ENCODE assay signal across 8 cellular contexts in the genomic region with DNA sequence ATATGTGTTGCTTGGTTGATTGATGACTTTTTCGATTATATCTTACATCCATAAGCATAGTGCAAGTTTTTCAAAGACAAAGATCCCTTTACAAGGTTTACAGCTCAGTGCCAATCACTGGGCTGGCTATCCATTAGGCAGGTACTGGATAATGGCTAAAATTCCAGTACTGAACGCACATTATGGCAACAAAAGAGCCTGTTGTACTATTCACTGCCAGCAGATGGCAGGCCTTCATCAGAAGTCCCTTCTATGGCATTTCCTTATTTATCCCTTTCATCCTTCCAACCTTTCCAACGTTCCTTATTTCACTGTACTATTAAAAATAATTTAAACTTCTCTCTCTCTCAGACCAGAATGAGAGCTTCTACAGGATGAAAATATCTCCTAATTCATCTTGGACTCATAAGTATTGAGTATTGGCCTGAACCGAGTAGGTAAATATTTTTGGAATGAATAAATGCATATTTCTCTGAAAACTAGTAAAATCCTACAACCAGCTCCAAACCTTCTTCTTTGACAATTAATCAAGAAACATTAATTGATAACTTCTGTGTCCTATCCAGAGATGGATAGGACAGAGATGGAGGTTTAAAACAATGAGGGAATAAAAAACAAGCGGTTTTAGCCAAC. TPM values are rescaled to one million over a fixed set of nuclear protein-coding genes. Genes with fewer than 3 reads are reported as not detected.
A peak's percentile ranks its signal among the peaks of the same experiment; 100 is the strongest.
DNase-seq lines count a peak whose midpoint lies in the region; ATAC-seq and TF ChIP-seq lines count a peak whose summit lies in the region.

No MANE protein-coding gene starts in this region.

- no peaks in the 10 kb centered on the region for H3K9me2 ChIP-seq in GM23248 (ENCODE audit: insufficient read depth)

- WGBS in GM23248 (ENCODE audit: low coverage in 1 of 2, low lambda C conversion rate in 2 of 2, missing lambda C conversion rate in 2 of 2), 2 experiments = 24 to 25% methylated on average over 5 of the region's 5 CpGs

- H3K4me1 ChIP-seq in GM23248 (ENCODE audit: insufficient read depth) = no peaks in the 10 kb centered on the region

- in situ Hi-C loops in GM23248 (cut with MboI) = no loop called here

- H3K9ac ChIP-seq in GM23248 = no peak overlapping the region

- ATAC-seq in naive B cell (ENCODE audit: low read depth in 2 of 2) (no peak), HG02759 (IDR thresholded peaks at IDR 0.05; ENCODE audit: unreplicated experiment) (no peak)

- no peaks in the 10 kb centered on the region for H3F3A ChIP-seq in GM23248 (ENCODE audit: insufficient read depth)

- no peak overlapping the region for H3K27ac ChIP-seq in GM23248

- peak; percentile 90 for TF ChIP-seq CTCF in epithelial cell of esophagus (IDR thresholded peaks at IDR 0.05; ENCODE audit: insufficient read depth, low read depth, low read length, missing control alignments)

- CTCF ChIA-PET in activated CD4-positive, alpha-beta memory T cell treated with anti-CD3 and anti-CD28 coated beads, Interleukin-2, amount 10 ng/mL, durations not matched to agents 7 days and 5 days (lab: Charles Lee) = interaction anchor here (0.5 to 6.2 kb wide), 29 partner anchors 8 to 323 kb away, joined by 3 to 88 read pairs (median 4); a partner anchor contains a TSS

- no peaks in the 10 kb centered on the region for H3K36me3 ChIP-seq in GM23248 (ENCODE audit: low read depth)

- no peaks in the 10 kb centered on the region for H3K9me3 ChIP-seq in GM23248 (ENCODE audit: low read depth)

- DNase-seq in AML-193 (lab: John Stamatoyannopoulos, UW) (peak; percentile 22 to 47), GM23248 (peak; percentile 75), NCI-H510A (lab: John Stamatoyannopoulos, UW) (peak; percentile 30), epithelial cell of esophagus (ENCODE audit: low read depth) (peak; percentile 74), naive B cell (peak; percentile 38), superior temporal gyrus (ENCODE audit: extremely low spot score) (peak; percentile 93)
- DNase-seq in activated CD4-positive, alpha-beta memory T cell treated with anti-CD3 and anti-CD28 coated beads, Interleukin-2, amount 10 ng/mL, durations not matched to agents 7 days and 5 days = peak; percentile 57

- no peak overlapping the region for H3K27ac Mint-ChIP-seq in activated CD4-positive, alpha-beta memory T cell treated with anti-CD3 and anti-CD28 coated beads, Interleukin-2, amount 10 ng/mL, durations not matched to agents 7 days and 5 days
- no peak overlapping the region for H3K27ac Mint-ChIP-seq in naive B cell

- H3K4me3 ChIP-seq in GM23248 (no peak overlapping the region), epithelial cell of esophagus (ENCODE audit: low read length) (no peak overlapping the region)

- no peaks in the 10 kb centered on the region for H3K79me2 ChIP-seq in GM23248 (ENCODE audit: insufficient read depth)

- no peaks in the 10 kb centered on the region for H4K20me1 ChIP-seq in GM23248 (ENCODE audit: insufficient read depth)

- no peaks in the 10 kb centered on the region for H3K27me3 ChIP-seq in GM23248 (replicated peaks; ENCODE audit: insufficient read depth)

- peaks cover 17% of the 10 kb centered on the region for H3K4me1 Mint-ChIP-seq in activated CD4-positive, alpha-beta memory T cell treated with anti-CD3 and anti-CD28 coated beads, Interleukin-2, amount 10 ng/mL, durations not matched to agents 7 days and 5 days
- H3K4me1 Mint-ChIP-seq in naive B cell = peaks cover 0 to 16% (median 4%) of the 10 kb centered on the region in 3 donors

- H3K36me3 Mint-ChIP-seq in activated CD4-positive, alpha-beta memory T cell treated with anti-CD3 and anti-CD28 coated beads, Interleukin-2, amount 10 ng/mL, durations not matched to agents 7 days and 5 days (ENCODE audit: low read depth) = no peaks in the 10 kb centered on the region
- no peaks in the 10 kb centered on the region for H3K36me3 Mint-ChIP-seq in naive B cell

- H2AFZ ChIP-seq in GM23248 = peak overlapping the region; percentile 50

- H3K9me3 Mint-ChIP-seq in activated CD4-positive, alpha-beta memory T cell treated with anti-CD3 and anti-CD28 coated beads, Interleukin-2, amount 10 ng/mL, durations not matched to agents 7 days and 5 days = no peaks in the 10 kb centered on the region
- no peaks in the 10 kb centered on the region for H3K9me3 Mint-ChIP-seq in naive B cell

- H3K4me2 ChIP-seq in GM23248 (ENCODE audit: unreplicated experiment) = no peak overlapping the region

- H3K4me3 Mint-ChIP-seq in activated CD4-positive, alpha-beta memory T cell treated with anti-CD3 and anti-CD28 coated beads, Interleukin-2, amount 10 ng/mL, durations not matched to agents 7 days and 5 days = no peak overlapping the region
- H3K4me3 Mint-ChIP-seq in naive B cell = no peak overlapping the region

- POLR2A ChIA-PET in activated CD4-positive, alpha-beta memory T cell treated with anti-CD3 and anti-CD28 coated beads, Interleukin-2, amount 10 ng/mL, durations not matched to agents 7 days and 5 days (lab: Charles Lee) = interaction anchor here (1.3 to 1.6 kb wide), 3 partner anchors 11 to 323 kb away, joined by 3 to 4 read pairs (median 4); a partner anchor contains a TSS

- peaks cover 6% of the 10 kb centered on the region for H3K27me3 Mint-ChIP-seq in activated CD4-positive, alpha-beta memory T cell treated with anti-CD3 and anti-CD28 coated beads, Interleukin-2, amount 10 ng/mL, durations not matched to agents 7 days and 5 days
- no peaks in the 10 kb centered on the region for H3K27me3 Mint-ChIP-seq in naive B cell

RNA-seq across cellular contexts. Expression of a gene that starts 6.7 kb away (rescaled TPM):
- not detected in 2 replicates for total RNA-seq in GM23248 (2014; rRNA removed; shearing (Covaris generic))
- polyA plus RNA-seq in GM23248 (2016; fragmentation: Nextera tagmentation; extraction: Ambion mirVana) (not detected in 2 replicates), naive B cell (ENCODE audit: low read depth in 6 of 6) (not detected)
- not detected for total RNA-seq in activated CD4-positive, alpha-beta memory T cell treated with anti-CD3 and anti-CD28 coated beads, Interleukin-2, amount 10 ng/mL, durations not matched to agents 7 days and 5 days

RNA-seq across cellular contexts. Expression of a gene that starts 44.3 kb away (rescaled TPM):
- total RNA-seq in GM23248 (2014; rRNA removed; shearing (Covaris generic)) = 19.0 and 26.2 TPM in 2 replicates
- polyA plus RNA-seq in GM23248 (2016; fragmentation: Nextera tagmentation; extraction: Ambion mirVana) (13.7 and 15.6 TPM in 2 replicates), naive B cell (ENCODE audit: low read depth in 6 of 6) (10 to 100 TPM; 34.6 to 50.7 (median 41.0) TPM)
- total RNA-seq in activated CD4-positive, alpha-beta memory T cell treated with anti-CD3 and anti-CD28 coated beads, Interleukin-2, amount 10 ng/mL, durations not matched to agents 7 days and 5 days = 10 to 100 TPM; 24.9 to 25.3 TPM

Comparison
In these comparisons a context has a peak if more than half of its experiments do, and no peak if none do; other contexts are left out.
1. DNase-seq: peak in every context shown above with its lines; median percentile 93 in superior temporal gyrus; 75 in GM23248; 74 in epithelial cell of esophagus; 57 in activated CD4-positive, alpha-beta memory T cell treated with anti-CD3 and anti-CD28 coated beads, Interleukin-2, amount 10 ng/mL, durations not matched to agents 7 days and 5 days; 38 in naive B cell; 34 in AML-193; 30 in NCI-H510A.